In genomic region chr19:47729468-47729798, GRCh38 we compare ENCODE assay signal across 8 cellular contexts. TPM values are rescaled to one million over a fixed set of nuclear protein-coding genes. Genes with fewer than 3 reads are reported as not detected.
DNase-seq lines count a peak whose midpoint lies in the region; ATAC-seq, FAIRE-seq and TF ChIP-seq lines count a peak whose summit lies in the region.

No MANE protein-coding gene starts in this region.

- peaks cover 19% of the 10 kb centered on the region for H3K4me1 Mint-ChIP-seq in stimulated activated naive CD8-positive, alpha-beta T cell treated with anti-CD3 and anti-CD28 coated beads, Interleukin-15, Interleukin-2, amounts not matched to agents 100 ng/mL and 50 ng/mL, for 24 hours (ENCODE audit: low read depth)

- no peak for TF ChIP-seq RAD21 in K562 (CRISPR knock-in tag; conservative IDR thresholded peaks at IDR 0.05 in 1 of 2, IDR thresholded peaks at IDR 0.05 in 1 of 2)

- H3K36me3 ChIP-seq in ACC112 (ENCODE audit: insufficient read depth, low read length): peaks cover 18% of the 10 kb centered on the region; the same call in 1 of the 2 replicates
- H3K36me3 ChIP-seq in HUES6 (ENCODE audit: control insufficient read depth, insufficient read depth, low read length): peaks cover 21% of the 10 kb centered on the region; the same call in 1 of the 2 replicates
- H3K36me3 ChIP-seq in K562 (ENCODE audit: control insufficient read depth, insufficient read depth, low read length): peaks cover 33% of the 10 kb centered on the region; the same call in 2 of the 3 replicates

- 6% methylated on average over 8 of the region's 9 CpGs for WGBS in K562 (ENCODE audit: insufficient coverage, low coverage, missing lambda C conversion rate)

- peak; percentile 35; the same call in 1 of the 2 replicates for TF ChIP-seq EP300 in K562 (IDR thresholded peaks at IDR 0.05; ENCODE audit: low read length)

- peak overlapping the region; percentile 52 for H3K4me3 Mint-ChIP-seq in stimulated activated naive CD8-positive, alpha-beta T cell treated with anti-CD3 and anti-CD28 coated beads, Interleukin-15, Interleukin-2, amounts not matched to agents 100 ng/mL and 50 ng/mL, for 24 hours

- H3K27ac Mint-ChIP-seq in stimulated activated naive CD8-positive, alpha-beta T cell treated with anti-CD3 and anti-CD28 coated beads, Interleukin-15, Interleukin-2, amounts not matched to agents 100 ng/mL and 50 ng/mL, for 24 hours: peak overlapping the region; percentile 33

- DNase-seq in K562 (ENCODE audit: extremely low read depth in 1 of 4, low spot score in 3 of 4) (peak; percentile 79 to 85 (median 80)), islet precursor cell (peak; percentile 97), pons (ENCODE audit: low spot score) (no peak), GM12892 (ENCODE audit: insufficient read length) (no peak)
- DNase-seq in effector CD4-positive, alpha-beta T cell: no peak

- in situ Hi-C loops in K562 (cut with MboI): no loop called here

- CTCF ChIA-PET in K562 (lab: Yijun Ruan, JAX; ENCODE audit: low intra/inter-chr PET ratio): no interaction called here

- H3K27me3 Mint-ChIP-seq in stimulated activated naive CD8-positive, alpha-beta T cell treated with anti-CD3 and anti-CD28 coated beads, Interleukin-15, Interleukin-2, amounts not matched to agents 100 ng/mL and 50 ng/mL, for 24 hours: peaks cover 35% of the 10 kb centered on the region

- POLR2A ChIA-PET in K562 (lab: Yijun Ruan, JAX): interaction anchor here (0.8 to 1.4 kb wide), 3 partner anchors 10 to 16 kb away, joined by 3 to 7 read pairs (median 6); partner anchors contain the start of gene NOP53

- TF ChIP-seq CTCF in K562 (IDR thresholded peaks at IDR 0.05 in 2 of 3, conservative IDR thresholded peaks at IDR 0.05 in 1 of 3; ENCODE audit: insufficient read depth in 2 of 3, low read depth in 1 of 3, low read length in 3 of 3): no peak

- peak; percentile 57 for FAIRE-seq in K562 (lab: Jason Lieb, UNC)
- FAIRE-seq in GM12892 (lab: Jason Lieb, UNC): no peak

- ATAC-seq in K562: peak; percentile 77

- peaks cover 29% of the 10 kb centered on the region for H3K4me1 ChIP-seq in ACC112 (ENCODE audit: control insufficient read depth, insufficient read depth, low read length, unreplicated experiment)
- H3K4me1 ChIP-seq in HUES6 (ENCODE audit: control insufficient read depth, insufficient read depth, low read length): peaks cover 9% of the 10 kb centered on the region
- peaks cover 13 to 36% of the 10 kb centered on the region in 2 experiments; a peak in 4 of 5 replicates for H3K4me1 ChIP-seq in K562 (replicated peaks in 1 of 2; ENCODE audit: control insufficient read depth in 2 of 2, insufficient read depth in 2 of 2, low read length in 2 of 2)

- peak overlapping the region; percentile 74 for H3K27ac ChIP-seq in ACC112 (ENCODE audit: low read depth, low read length)
- peak overlapping the region; percentile 71; the same call in 1 of the 2 replicates for H3K27ac ChIP-seq in HUES6 (ENCODE audit: low read depth, low read length)
- H3K27ac ChIP-seq in K562 (ENCODE audit: extremely low read depth, low read depth, low read length): peak overlapping the region; percentile 80

- H3K9me1 ChIP-seq in K562 (ENCODE audit: control insufficient read depth, insufficient read depth, low read length): no peaks in the 10 kb centered on the region

- no peaks in the 10 kb centered on the region for H4K20me1 ChIP-seq in K562 (replicated peaks; ENCODE audit: control insufficient read depth, insufficient read depth, low read length)

- no peaks in the 10 kb centered on the region for H3K9me3 ChIP-seq in HUES6 (ENCODE audit: control insufficient read depth, insufficient read depth, low read depth, low read length)
- H3K9me3 ChIP-seq in K562 (replicated peaks; ENCODE audit: control insufficient read depth, insufficient read depth, low read depth, low read length): no peaks in the 10 kb centered on the region

- H3K36me3 Mint-ChIP-seq in stimulated activated naive CD8-positive, alpha-beta T cell treated with anti-CD3 and anti-CD28 coated beads, Interleukin-15, Interleukin-2, amounts not matched to agents 100 ng/mL and 50 ng/mL, for 24 hours (ENCODE audit: low read depth): no peaks in the 10 kb centered on the region

- BruUV-seq in K562 (replicated peaks; lab: Mats Ljungman, UMichigan): TSS peak; percentile 32

- no peaks in the 10 kb centered on the region for H3K9me3 Mint-ChIP-seq in stimulated activated naive CD8-positive, alpha-beta T cell treated with anti-CD3 and anti-CD28 coated beads, Interleukin-15, Interleukin-2, amounts not matched to agents 100 ng/mL and 50 ng/mL, for 24 hours

- H3K4me2 ChIP-seq in K562 (ENCODE audit: insufficient read depth, low read length): peak overlapping the region; percentile 66

- peak overlapping the region; percentile 77 for H3K9ac ChIP-seq in HUES6 (ENCODE audit: low read length)
- peak overlapping the region; percentile 64 to 85 for H3K9ac ChIP-seq in K562 (ENCODE audit: insufficient read depth in 1 of 2, low read depth in 2 of 2, low read length in 2 of 2)

- H3K79me2 ChIP-seq in ACC112 (ENCODE audit: control insufficient read depth, insufficient read depth, low read length, unreplicated experiment) (peaks cover 21% of the 10 kb centered on the region), K562 (ENCODE audit: control insufficient read depth, insufficient read depth, low read length) (peaks cover 6% of the 10 kb centered on the region; the same call in 2 of the 3 replicates)

- TF ChIP-seq POLR2A in K562 (conservative IDR thresholded peaks at IDR 0.05): 0 out of 2 replicates have a peak, but pooled peaks have one; percentile 28
- TF ChIP-seq POLR2A in GM12892 (IDR thresholded peaks at IDR 0.05; ENCODE audit: low read depth, low read length): no peak

- H3K4me3 ChIP-seq in ACC112 (ENCODE audit: low read depth, low read length): no peak overlapping the region
- H3K4me3 ChIP-seq in HUES6 (ENCODE audit: low read depth, low read length): peak overlapping the region; percentile 62
- H3K4me3 ChIP-seq in K562: peak overlapping the region; percentile 38

- intact Hi-C loops in K562 (cut with micrococcal nuclease): no loop called here

- H2AFZ ChIP-seq in ACC112 (ENCODE audit: low read length, unreplicated experiment) (no peak overlapping the region), K562 (ENCODE audit: low read depth, low read length) (peak overlapping the region; percentile 41)

- H3K27me3 ChIP-seq in ACC112 (ENCODE audit: insufficient read depth, low read length): no peaks in the 10 kb centered on the region
- H3K27me3 ChIP-seq in HUES6 (ENCODE audit: control insufficient read depth, insufficient read depth, low read length): no peaks in the 10 kb centered on the region
- H3K27me3 ChIP-seq in K562 (ENCODE audit: control insufficient read depth in 2 of 2, insufficient read depth in 2 of 2, low read length in 2 of 2): no peaks in the 10 kb centered on the region; a peak in 1 of 5 replicates

RNA-seq across cellular contexts. Expression of gene NOP53, which starts 15.9 kb away (rescaled TPM):
- 71.9 and 141 TPM in 2 replicates for total RNA-seq in K562 (2011; cell fraction: chromatin; rRNA removed; ENCODE audit: low replicate concordance)
- 125 and 129 TPM in 2 replicates for total RNA-seq in K562 (2011; cell fraction: nucleolus; rRNA removed)
- 105 and 135 TPM in 2 replicates for total RNA-seq in K562 (2011; cell fraction: nucleoplasm; rRNA removed)
- 254 and 304 TPM in 2 replicates for total RNA-seq in K562 (2014; rRNA removed)
- 97.1 and 111 TPM in 2 replicates for total RNA-seq in K562 (2014; rRNA removed; fragmentation: Illumina TruSeq; extraction: Trizol)
- total RNA-seq in K562 (2015; rRNA removed; fragmentation: Illumina TruSeq; extraction: Trizol): 139 and 145 TPM in 2 replicates
- 207 and 231 TPM in 2 replicates for total RNA-seq in K562 (2021)
- polyA plus RNA-seq in K562 (2011; rRNA removed): 146 and 189 TPM in 2 replicates
- polyA plus RNA-seq in K562 (2011; cell fraction: cytosol; rRNA removed): 121 and 183 TPM in 2 replicates
- polyA plus RNA-seq in K562 (2011; cell fraction: nucleus; rRNA removed): 86.3 and 109 TPM in 2 replicates
- 423 and 620 TPM in 2 replicates for polyA plus RNA-seq in K562 (2012)
- polyA plus RNA-seq in K562 (2014; fragmentation: Illumina TruSeq; extraction: Trizol): 113 and 268 TPM in 2 replicates
- 1 to 10 TPM; 6.5 to 7.0 TPM for polyA plus RNA-seq in K562 (2014; fragmentation: Nextera tagmentation; extraction: Ambion mirVana)
- 257 and 274 TPM in 2 replicates for polyA plus RNA-seq in K562 (2014; rRNA removed)
- polyA minus RNA-seq in K562 (2011; rRNA and poly(A)+ RNA removed): 48.0 and 49.6 TPM in 2 replicates
- 107 and 130 TPM in 2 replicates for polyA minus RNA-seq in K562 (2011; cell fraction: cytosol; rRNA and poly(A)+ RNA removed)
- 35.7 and 49.4 TPM in 2 replicates for polyA minus RNA-seq in K562 (2011; cell fraction: nucleus; rRNA and poly(A)+ RNA removed)
- 326 TPM for polyA plus RNA-seq in GM12892 (2012; ENCODE audit: missing spikeins)

RNA-seq across cellular contexts. Expression of gene EHD2, which starts 16.2 kb away (rescaled TPM):
- total RNA-seq in K562 (2011; cell fraction: chromatin; rRNA removed; ENCODE audit: low replicate concordance): 11.5 and 24.1 TPM in 2 replicates
- total RNA-seq in K562 (2011; cell fraction: nucleolus; rRNA removed): 15.1 and 17.2 TPM in 2 replicates
- total RNA-seq in K562 (2011; cell fraction: nucleoplasm; rRNA removed): 13.1 and 17.8 TPM in 2 replicates
- total RNA-seq in K562 (2014; rRNA removed) (4.3 and 5.9 TPM in 2 replicates), K562 (2014; rRNA removed; fragmentation: Illumina TruSeq; extraction: Trizol) (1.6 and 1.8 TPM in 2 replicates), K562 (2015; rRNA removed; fragmentation: Illumina TruSeq; extraction: Trizol) (1.8 and 2.3 TPM in 2 replicates), K562 (2021) (26.3 and 32.2 TPM in 2 replicates)
- polyA plus RNA-seq in K562 (2011; rRNA removed) (3.0 and 9.6 TPM in 2 replicates), K562 (2014; fragmentation: Illumina TruSeq; extraction: Trizol) (14.7 and 15.3 TPM in 2 replicates), K562 (2014; fragmentation: Nextera tagmentation; extraction: Ambion mirVana) (1 to 10 TPM; 1.7 to 2.1 TPM), K562 (2014; rRNA removed) (7.5 and 9.0 TPM in 2 replicates)
- 6.5 and 11.7 TPM in 2 replicates for polyA plus RNA-seq in K562 (2011; cell fraction: cytosol; rRNA removed)
- 5.3 and 11.9 TPM in 2 replicates for polyA plus RNA-seq in K562 (2011; cell fraction: nucleus; rRNA removed)
- 20.4 and 23.6 TPM in 2 replicates for polyA plus RNA-seq in K562 (2012)
- 4.3 and 4.9 TPM in 2 replicates for polyA minus RNA-seq in K562 (2011; rRNA and poly(A)+ RNA removed)
- polyA minus RNA-seq in K562 (2011; cell fraction: cytosol; rRNA and poly(A)+ RNA removed): 31.8 and 37.0 TPM in 2 replicates
- 7.6 and 8.9 TPM in 2 replicates for polyA minus RNA-seq in K562 (2011; cell fraction: nucleus; rRNA and poly(A)+ RNA removed)
- polyA plus RNA-seq in GM12892 (2012; ENCODE audit: missing spikeins): not detected

RNA-seq across cellular contexts. Expression of gene SELENOW, which starts 49.1 kb away (rescaled TPM):
- 41.1 and 91.2 TPM in 2 replicates for total RNA-seq in K562 (2011; cell fraction: chromatin; rRNA removed; ENCODE audit: low replicate concordance)
- total RNA-seq in K562 (2011; cell fraction: nucleolus; rRNA removed): 75.2 and 79.4 TPM in 2 replicates
- total RNA-seq in K562 (2011; cell fraction: nucleoplasm; rRNA removed): 97.1 and 146 TPM in 2 replicates
- total RNA-seq in K562 (2014; rRNA removed): 191 and 212 TPM in 2 replicates
- total RNA-seq in K562 (2014; rRNA removed; fragmentation: Illumina TruSeq; extraction: Trizol): 78.3 and 95.2 TPM in 2 replicates
- total RNA-seq in K562 (2015; rRNA removed; fragmentation: Illumina TruSeq; extraction: Trizol): 168 and 181 TPM in 2 replicates
- 91.9 and 103 TPM in 2 replicates for total RNA-seq in K562 (2021)
- 118 and 125 TPM in 2 replicates for polyA plus RNA-seq in K562 (2011; rRNA removed)
- 146 and 188 TPM in 2 replicates for polyA plus RNA-seq in K562 (2011; cell fraction: cytosol; rRNA removed)
- 94.7 and 118 TPM in 2 replicates for polyA plus RNA-seq in K562 (2011; cell fraction: nucleus; rRNA removed)
- 63.8 and 102 TPM in 2 replicates for polyA plus RNA-seq in K562 (2012)
- polyA plus RNA-seq in K562 (2014; fragmentation: Illumina TruSeq; extraction: Trizol): 117 and 153 TPM in 2 replicates
- 100 to 1,000 TPM; 268 to 279 TPM for polyA plus RNA-seq in K562 (2014; fragmentation: Nextera tagmentation; extraction: Ambion mirVana)
- 156 and 183 TPM in 2 replicates for polyA plus RNA-seq in K562 (2014; rRNA removed)
- polyA minus RNA-seq in K562 (2011; rRNA and poly(A)+ RNA removed): 20.4 and 23.9 TPM in 2 replicates
- 24.2 and 24.3 TPM in 2 replicates for polyA minus RNA-seq in K562 (2011; cell fraction: cytosol; rRNA and poly(A)+ RNA removed)
- polyA minus RNA-seq in K562 (2011; cell fraction: nucleus; rRNA and poly(A)+ RNA removed): 17.6 and 19.3 TPM in 2 replicates
- polyA plus RNA-seq in GM12892 (2012; ENCODE audit: missing spikeins): 45.9 TPM

Comparison
In these comparisons a context has a peak if more than half of its experiments do, and no peak if none do; other contexts are left out.
1. DNase-seq: peak in K562 (4 of 4) and islet precursor cell (single experiment); none in pons (single experiment), effector CD4-positive, alpha-beta T cell (single experiment) and GM12892 (single experiment).
2. Peak in every context shown above with its lines, with median percentiles within 50 percentile points of each other: H3K27ac ChIP-seq.